12 cellular contexts compared by ENCODE assay signal in the genomic region with DNA sequence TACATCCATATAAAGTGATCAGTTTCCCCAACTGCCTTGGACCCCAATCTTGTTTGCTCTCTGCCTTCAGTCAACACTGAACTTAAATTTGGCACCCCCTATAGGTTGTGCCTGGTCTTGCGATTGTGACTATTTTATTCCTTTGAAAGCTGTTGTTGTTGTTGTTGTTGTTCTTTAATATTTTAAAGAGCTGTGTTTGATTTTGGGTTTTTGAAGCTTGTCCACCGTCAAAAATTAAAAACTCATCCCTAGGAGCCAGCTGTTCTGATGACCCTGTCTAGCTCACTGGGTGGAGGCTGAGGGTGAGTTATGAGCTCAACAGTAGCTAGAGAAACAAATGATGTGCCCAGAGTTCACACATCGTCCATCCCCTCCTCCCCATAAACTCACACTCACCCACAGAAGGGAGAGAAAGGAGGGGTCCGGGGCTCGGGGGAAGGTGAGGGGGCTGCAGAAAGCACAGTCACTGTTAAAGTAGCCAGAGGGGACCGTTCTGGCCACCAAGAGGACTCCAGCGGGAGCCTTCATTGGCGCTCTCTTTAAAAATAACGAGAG. TPM values are rescaled to one million over a fixed set of nuclear protein-coding genes. Genes with fewer than 3 reads are reported as not detected.
DNase-seq lines count a peak whose midpoint lies in the region; ATAC-seq and TF ChIP-seq lines count a peak whose summit lies in the region.
"Had no signal": no experiment of that assay in that cellular context is flagged by ENCODE, and none has a peak within 500 bp of the region (broad histone marks: within the 10 kb centered on the region; RNA-seq: fewer than 3 reads in every experiment).

No MANE protein-coding gene starts in this region.

- H3K4me1 ChIP-seq in SK-N-SH (ENCODE audit: control insufficient read depth in 1 of 2, insufficient read depth in 2 of 2, low read depth in 1 of 2, low read length in 1 of 2) (peaks cover 0 to 6% of the 10 kb centered on the region in 2 experiments; a peak in 1 of 4 replicates), fibroblast of lung (ENCODE audit: control insufficient read depth, extremely low read depth, insufficient read depth, low read length) (no peaks in the 10 kb centered on the region)
- peaks cover 14% of the 10 kb centered on the region for H3K4me1 ChIP-seq in effector memory CD4-positive, alpha-beta T cell (ENCODE audit: control insufficient read depth, insufficient read depth, low read length, poor library complexity, severe bottlenecking)

- H3K79me2 ChIP-seq in SK-N-SH (ENCODE audit: insufficient read depth) (no peaks in the 10 kb centered on the region), fibroblast of lung (ENCODE audit: control insufficient read depth, insufficient read depth, low read length) (no peaks in the 10 kb centered on the region)

- H3K4me2 ChIP-seq in SK-N-SH (no peak overlapping the region), fibroblast of lung (ENCODE audit: extremely low read depth, insufficient read depth, low read length) (no peak overlapping the region)

- H4K20me1 ChIP-seq in SK-N-SH (ENCODE audit: insufficient read depth) (0 out of 2 replicates have a peak, but pooled peaks cover 3% of the 10 kb centered on the region), fibroblast of lung (ENCODE audit: control insufficient read depth, extremely low read depth, insufficient read depth, low read length) (no peaks in the 10 kb centered on the region)

- H3K36me3 ChIP-seq in SK-N-SH (replicated peaks in 1 of 2; ENCODE audit: control insufficient read depth in 1 of 2, insufficient read depth in 2 of 2, low read length in 1 of 2) (no peaks in the 10 kb centered on the region), fibroblast of lung (ENCODE audit: control insufficient read depth, insufficient read depth, low read length) (no peaks in the 10 kb centered on the region)
- H3K36me3 ChIP-seq in effector memory CD4-positive, alpha-beta T cell (ENCODE audit: control insufficient read depth, insufficient read depth, low read length) = no peaks in the 10 kb centered on the region
- H3K36me3 ChIP-seq: tibial artery had no signal

- no peak overlapping the region for H3K27ac ChIP-seq in SK-N-SH (ENCODE audit: low read depth in 2 of 2, low read length in 1 of 2)
- no peak overlapping the region for H3K27ac ChIP-seq in fibroblast of lung (ENCODE audit: insufficient read depth, low read length)
- no peak overlapping the region for H3K27ac ChIP-seq in effector memory CD4-positive, alpha-beta T cell (ENCODE audit: insufficient read depth, low read length, poor library complexity, severe bottlenecking)
- H3K27ac ChIP-seq: epithelial cell of prostate, tibial artery had no signal

- H3K9me3 ChIP-seq in SK-N-SH = no peaks in the 10 kb centered on the region
- no peaks in the 10 kb centered on the region for H3K9me3 ChIP-seq in fibroblast of lung (ENCODE audit: control insufficient read depth, insufficient read depth, low read depth, low read length)
- H3K9me3 ChIP-seq in effector memory CD4-positive, alpha-beta T cell (ENCODE audit: control insufficient read depth, low read length) = peaks cover 7% of the 10 kb centered on the region
- H3K9me3 ChIP-seq: tibial artery had no signal

- DNase-seq in SK-N-SH = no peak
- peak; percentile 83 for DNase-seq in NCI-H774 (lab: John Stamatoyannopoulos, UW)
- DNase-seq in fibroblast of lung (ENCODE audit: low read depth in 2 of 2) = no peak
- no peak for DNase-seq in NOMO-1 treated with dmso at 0.1 percent for 144 hours (lab: John Stamatoyannopoulos, UW; ENCODE audit: unreplicated experiment)
- no peak for DNase-seq in 8988T
- no peak for DNase-seq in effector memory CD4-positive, alpha-beta T cell
- DNase-seq: tibial artery had no signal

- WGBS in SK-N-SH (ENCODE audit: low lambda C conversion rate) = 3% methylated on average over 9 of the region's 9 CpGs

- H3K9ac ChIP-seq in SK-N-SH (no peak overlapping the region), fibroblast of lung (ENCODE audit: insufficient read depth, low read length) (no peak overlapping the region)

- no peak for TF ChIP-seq RAD21 in SK-N-SH (IDR thresholded peaks at IDR 0.05; ENCODE audit: low read length)

- TF ChIP-seq CTCF in SK-N-SH (IDR thresholded peaks at IDR 0.05) (peak; percentile 60), fibroblast of lung (conservative IDR thresholded peaks at IDR 0.05 in 1 of 2, IDR thresholded peaks at IDR 0.05 in 1 of 2; ENCODE audit: low read depth in 1 of 2, low read length in 2 of 2) (peak; percentile 14 to 36)

- CTCF ChIA-PET in SK-N-SH (lab: Yijun Ruan, JAX) = interaction anchor here (0.6 to 1.5 kb wide), 12 partner anchors 9 to 593 kb away, joined by 3 to 6 read pairs (median 3); no protein-coding TSS in a partner anchor

- H3K4me3 ChIP-seq in SK-N-SH (ENCODE audit: low read depth in 2 of 2, low read length in 1 of 2) (peak overlapping the region in 1 of 2 experiments; percentile 44; a peak in 1 of 4 replicates), fibroblast of lung (replicated peaks in 1 of 4; ENCODE audit: control extremely low read depth in 1 of 4, insufficient read depth in 1 of 4, low read depth in 3 of 4, low read length in 4 of 4) (no peak overlapping the region)
- no peak overlapping the region for H3K4me3 ChIP-seq in effector memory CD4-positive, alpha-beta T cell (ENCODE audit: insufficient read depth, low read depth, low read length, poor library complexity, severe bottlenecking)
- H3K4me3 ChIP-seq: tibial artery had no signal

- H2AFZ ChIP-seq in SK-N-SH (ENCODE audit: low read depth) (no peak overlapping the region), fibroblast of lung (ENCODE audit: low read length) (no peak overlapping the region)

- no peak for ATAC-seq in SK-N-SH treated with all-trans-retinoic acid at 6 μM for 48 hours
- no peak for ATAC-seq in HG02642 (IDR thresholded peaks at IDR 0.05; ENCODE audit: poor library complexity, unreplicated experiment)

- no peak for TF ChIP-seq EP300 in SK-N-SH (IDR thresholded peaks at IDR 0.05; ENCODE audit: borderline replicate concordance in 1 of 2, low read depth in 1 of 2, low read length in 1 of 2)

- no peaks in the 10 kb centered on the region for H3K9me2 ChIP-seq in SK-N-SH

- H3K27me3 ChIP-seq in SK-N-SH (ENCODE audit: insufficient read depth) (peaks cover 100% of the 10 kb centered on the region), fibroblast of lung (ENCODE audit: control insufficient read depth, insufficient read depth, low read length) (peaks cover 85% of the 10 kb centered on the region)
- peaks cover 85% of the 10 kb centered on the region for H3K27me3 ChIP-seq in effector memory CD4-positive, alpha-beta T cell (replicated peaks; ENCODE audit: control insufficient read depth, insufficient read depth, low read length, poor library complexity, severe bottlenecking)

- H3F3A ChIP-seq in SK-N-SH (replicated peaks; ENCODE audit: insufficient read depth) = peaks cover 9% of the 10 kb centered on the region

- POLR2A ChIA-PET in SK-N-SH (lab: Yijun Ruan, JAX) = interaction anchor here (1.2 kb wide), 1 partner anchor 9 kb away, joined by 3 read pairs; no protein-coding TSS in a partner anchor

TF ChIP-seq in SK-N-SH, 30 proteins besides CTCF, POLR2A, EP300 and RAD21:
- TF ChIP-seq YY1 (IDR thresholded peaks at IDR 0.05; ENCODE audit: low read depth) (no peak), SMC3 (IDR thresholded peaks at IDR 0.05; ENCODE audit: low read depth, low read length) (0 out of 2 replicates have a peak, but pooled peaks have one; percentile 11)
- TF ChIP-seq, protein P1, sequence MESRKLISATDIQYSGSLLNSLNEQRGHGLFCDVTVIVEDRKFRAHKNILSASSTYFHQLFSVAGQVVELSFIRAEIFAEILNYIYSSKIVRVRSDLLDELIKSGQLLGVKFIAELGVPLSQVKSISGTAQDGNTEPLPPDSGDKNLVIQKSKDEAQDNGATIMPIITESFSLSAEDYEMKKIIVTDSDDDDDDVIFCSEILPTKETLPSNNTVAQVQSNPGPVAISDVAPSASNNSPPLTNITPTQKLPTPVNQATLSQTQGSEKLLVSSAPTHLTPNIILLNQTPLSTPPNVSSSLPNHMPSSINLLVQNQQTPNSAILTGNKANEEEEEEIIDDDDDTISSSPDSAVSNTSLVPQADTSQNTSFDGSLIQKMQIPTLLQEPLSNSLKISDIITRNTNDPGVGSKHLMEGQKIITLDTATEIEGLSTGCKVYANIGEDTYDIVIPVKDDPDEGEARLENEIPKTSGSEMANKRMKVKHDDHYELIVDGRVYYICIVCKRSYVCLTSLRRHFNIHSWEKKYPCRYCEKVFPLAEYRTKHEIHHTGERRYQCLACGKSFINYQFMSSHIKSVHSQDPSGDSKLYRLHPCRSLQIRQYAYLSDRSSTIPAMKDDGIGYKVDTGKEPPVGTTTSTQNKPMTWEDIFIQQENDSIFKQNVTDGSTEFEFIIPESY (IDR thresholded peaks at IDR 0.05; ENCODE audit: borderline replicate concordance, low read depth) = no peak

TF ChIP-seq in SK-N-SH treated with all-trans-retinoic acid at 6 μM for 48 hours, 23 proteins besides CTCF, POLR2A, EP300 and RAD21 (continues in another document):
- TF ChIP-seq, protein P2, sequence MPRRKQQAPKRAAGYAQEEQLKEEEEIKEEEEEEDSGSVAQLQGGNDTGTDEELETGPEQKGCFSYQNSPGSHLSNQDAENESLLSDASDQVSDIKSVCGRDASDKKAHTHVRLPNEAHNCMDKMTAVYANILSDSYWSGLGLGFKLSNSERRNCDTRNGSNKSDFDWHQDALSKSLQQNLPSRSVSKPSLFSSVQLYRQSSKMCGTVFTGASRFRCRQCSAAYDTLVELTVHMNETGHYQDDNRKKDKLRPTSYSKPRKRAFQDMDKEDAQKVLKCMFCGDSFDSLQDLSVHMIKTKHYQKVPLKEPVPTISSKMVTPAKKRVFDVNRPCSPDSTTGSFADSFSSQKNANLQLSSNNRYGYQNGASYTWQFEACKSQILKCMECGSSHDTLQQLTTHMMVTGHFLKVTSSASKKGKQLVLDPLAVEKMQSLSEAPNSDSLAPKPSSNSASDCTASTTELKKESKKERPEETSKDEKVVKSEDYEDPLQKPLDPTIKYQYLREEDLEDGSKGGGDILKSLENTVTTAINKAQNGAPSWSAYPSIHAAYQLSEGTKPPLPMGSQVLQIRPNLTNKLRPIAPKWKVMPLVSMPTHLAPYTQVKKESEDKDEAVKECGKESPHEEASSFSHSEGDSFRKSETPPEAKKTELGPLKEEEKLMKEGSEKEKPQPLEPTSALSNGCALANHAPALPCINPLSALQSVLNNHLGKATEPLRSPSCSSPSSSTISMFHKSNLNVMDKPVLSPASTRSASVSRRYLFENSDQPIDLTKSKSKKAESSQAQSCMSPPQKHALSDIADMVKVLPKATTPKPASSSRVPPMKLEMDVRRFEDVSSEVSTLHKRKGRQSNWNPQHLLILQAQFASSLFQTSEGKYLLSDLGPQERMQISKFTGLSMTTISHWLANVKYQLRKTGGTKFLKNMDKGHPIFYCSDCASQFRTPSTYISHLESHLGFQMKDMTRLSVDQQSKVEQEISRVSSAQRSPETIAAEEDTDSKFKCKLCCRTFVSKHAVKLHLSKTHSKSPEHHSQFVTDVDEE (CRISPR knock-in tag; IDR thresholded peaks at IDR 0.05) = no peak
- no peak for TF ChIP-seq ZC3H10 (CRISPR knock-in tag; IDR thresholded peaks at IDR 0.05)

RNA-seq across cellular contexts. Expression of a gene that starts 4.0 kb away (rescaled TPM):
- polyA plus RNA-seq in SK-N-SH (2012; rRNA removed) (0.02 TPM in 1 of 2 replicates, not detected in the other), fibroblast of lung (not detected in 2 replicates)
- polyA plus RNA-seq in SK-N-SH (2012; cell fraction: cytosol; rRNA removed) = 0.01 and 0.03 TPM in 2 replicates
- polyA plus RNA-seq in SK-N-SH (2012; cell fraction: nucleus; rRNA removed) = 0.01 TPM in 1 of 2 replicates, not detected in the other
- not detected in 2 replicates for total RNA-seq in fibroblast of lung
- not detected in 2 replicates for polyA plus RNA-seq in fibroblast of lung (2012)
- polyA minus RNA-seq in fibroblast of lung (ENCODE audit: low replicate concordance) = not detected in 2 replicates
- total RNA-seq: NCI-H460, posterior vena cava had no signal
